In the genomic region with DNA sequence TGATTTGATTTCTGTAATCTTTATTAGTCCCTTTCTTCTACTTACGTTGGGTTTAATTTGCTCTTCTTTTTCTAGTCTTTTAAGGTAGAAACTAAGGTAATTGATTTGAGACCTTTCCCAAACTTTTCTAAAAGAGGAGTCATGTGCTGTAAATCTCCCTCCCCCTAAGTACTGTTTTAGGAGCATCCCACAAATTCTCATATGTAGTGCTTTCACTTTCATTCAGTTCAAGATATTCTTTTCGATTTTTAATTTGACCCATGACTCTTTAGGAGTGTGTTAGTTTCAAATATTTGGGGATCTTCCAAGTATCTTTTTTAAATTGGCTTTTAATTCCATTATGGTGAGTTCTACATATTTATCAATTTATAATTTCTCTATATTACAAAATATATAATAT, we compare ENCODE assay signal across 34 cellular contexts.
"Had no signal": no experiment of that assay in that cellular context is flagged by ENCODE, and none has a peak within 500 bp of the region (broad histone marks: within the 10 kb centered on the region; RNA-seq: fewer than 3 reads in every experiment).

No MANE protein-coding gene starts in this region.

- H3K27ac ChIP-seq: KMS-11 had no signal

- H3K9me3 ChIP-seq: MG63 had no signal

- H3K4me3 ChIP-seq: MG63 had no signal

- H3K27me3 ChIP-seq: MG63 had no signal

- H3K4me2 ChIP-seq: KMS-11 had no signal

- DNase-seq: Karpas-422, Kasumi-1, MG63, MM.1S, MV-4-11, NCI-H1048, NCI-H1092, NCI-H1092 treated with DMSO at 0.1 percent for 48 hours, NCI-H1105, NCI-H1105 treated with DMSO at 0.1 percent for 48 hours, NCI-H1417, NCI-H1436, NCI-H1436 treated with DMSO at 0.1 percent for 48 hours, NCI-H146, NCI-H1694, NCI-H1694 treated with DMSO at 0.1 percent for 48 hours, NCI-H187 treated with DMSO at 0.1 percent for 48 hours, NCI-H1930, NCI-H2029, NCI-H2029 treated with DMSO at 0.1 percent for 48 hours, NCI-H2081, NCI-H2081 treated with DMSO at 0.1 percent for 48 hours, NCI-H2107, NCI-H2171, NCI-H2171 treated with DMSO at 0.1 percent for 48 hours, NCI-H2227 treated with DMSO at 0.1 percent for 48 hours, NCI-H226, NCI-H345, NCI-H446, NCI-H446 treated with DMSO at 0.1 percent for 48 hours, NCI-H510A, NCI-H510A treated with DMSO at 0.1 percent for 48 hours, NCI-H524 had no signal

- H3K9ac ChIP-seq: KMS-11 had no signal

- H3K36me3 ChIP-seq: MG63 had no signal
